In genomic region chr2:70161069-70161534, GRCh38 we compare ENCODE assay signal across 11 cellular contexts. TPM values are rescaled to one million over a fixed set of nuclear protein-coding genes. Genes with fewer than 3 reads are reported as not detected.
DNase-seq lines count a peak whose midpoint lies in the region; ATAC-seq and TF ChIP-seq lines count a peak whose summit lies in the region.
"Had no signal": no experiment of that assay in that cellular context is flagged by ENCODE, and none has a peak within 500 bp of the region (broad histone marks: within the 10 kb centered on the region; RNA-seq: fewer than 3 reads in every experiment).

No MANE protein-coding gene starts in this region.

- peak overlapping the region; percentile 22; the same call in 1 of the 2 replicates for H3K4me2 ChIP-seq in OCI-LY7 (ENCODE audit: low read length)

- CTCF ChIA-PET in OCI-LY7 (lab: Charles Lee; ENCODE audit: unreplicated experiment), result no interaction called here

- H3K9me2 ChIP-seq in OCI-LY7 (ENCODE audit: insufficient read depth, low read length), result no peaks in the 10 kb centered on the region

- POLR2A ChIA-PET in OCI-LY7 (lab: Charles Lee), result interaction anchor here (1.9 kb wide), 1 partner anchor 13 kb away, joined by 6 read pairs; no protein-coding TSS in a partner anchor

- no peak overlapping the region for H2AFZ ChIP-seq in OCI-LY7 (ENCODE audit: low read length)

- H3K4me1 ChIP-seq in OCI-LY7 (ENCODE audit: insufficient read depth, low read length, poor library complexity, severe bottlenecking), result peaks cover 12% of the 10 kb centered on the region

- H3K9me3 ChIP-seq in OCI-LY7 (ENCODE audit: low read length), result no peaks in the 10 kb centered on the region

- H3K4me3 Mint-ChIP-seq in activated CD4-positive, alpha-beta T cell treated with anti-CD3 and anti-CD28 coated beads, Interleukin-2, amount 10 ng/mL, durations not matched to agents 24 days and 14 days, result no peak overlapping the region
- H3K4me3 Mint-ChIP-seq: natural killer cell treated with Interleukin-12 subunit alpha and Interleukin-12 subunit beta and Interleukin-15 and Interleukin-18, amount 100 ng/mL, for 72 hours had no signal

- no peaks in the 10 kb centered on the region for H3K79me2 ChIP-seq in OCI-LY7 (ENCODE audit: insufficient read depth, low read depth, low read length)

- intact Hi-C loops in activated CD4-positive, alpha-beta T cell treated with anti-CD3 and anti-CD28 coated beads, Interleukin-2, amount 10 ng/mL, durations not matched to agents 24 days and 14 days (cut with micrococcal nuclease), result no loop called here
- intact Hi-C loops in OCI-LY7 (cut with micrococcal nuclease; ENCODE audit: unreplicated experiment), result no loop called here

- peak; percentile 59 for DNase-seq in activated CD4-positive, alpha-beta T cell treated with anti-CD3 and anti-CD28 coated beads, Interleukin-2, amount 10 ng/mL, durations not matched to agents 24 days and 14 days
- no peak for DNase-seq in activated CD4-positive, alpha-beta T cell treated with anti-CD3 and anti-CD28 coated beads, Interleukin-2, amount 50 U/mL, for 48 hours
- peak; percentile 54 for DNase-seq in OCI-LY7 (ENCODE audit: low spot score)
- peak; percentile 79 for DNase-seq in renal cortical epithelial cell (ENCODE audit: low read depth)
- DNase-seq in islet precursor cell, result no peak
- no peak for DNase-seq in T-helper 1 cell
- no peak for DNase-seq in stimulated activated CD4-positive, alpha-beta T cell treated with anti-CD3 and anti-CD28 coated beads, Interleukin-1b, Interleukin-23, amount 100 ng/mL, for 48 hours
- DNase-seq: ACHN, NCI-H510A had no signal

- H3K27me3 Mint-ChIP-seq in activated CD4-positive, alpha-beta T cell treated with anti-CD3 and anti-CD28 coated beads, Interleukin-2, amount 10 ng/mL, durations not matched to agents 24 days and 14 days, result no peaks in the 10 kb centered on the region
- H3K27me3 Mint-ChIP-seq: natural killer cell treated with Interleukin-12 subunit alpha and Interleukin-12 subunit beta and Interleukin-15 and Interleukin-18, amount 100 ng/mL, for 72 hours had no signal

- no peaks in the 10 kb centered on the region for H3K9me3 Mint-ChIP-seq in activated CD4-positive, alpha-beta T cell treated with anti-CD3 and anti-CD28 coated beads, Interleukin-2, amount 10 ng/mL, durations not matched to agents 24 days and 14 days
- H3K9me3 Mint-ChIP-seq: natural killer cell treated with Interleukin-12 subunit alpha and Interleukin-12 subunit beta and Interleukin-15 and Interleukin-18, amount 100 ng/mL, for 72 hours had no signal

- BruUV-seq in OCI-LY7 (replicated peaks; lab: Mats Ljungman, UMichigan), result no TSS peak

- H3K27ac Mint-ChIP-seq in activated CD4-positive, alpha-beta T cell treated with anti-CD3 and anti-CD28 coated beads, Interleukin-2, amount 10 ng/mL, durations not matched to agents 24 days and 14 days, result peak overlapping the region; percentile 64
- H3K27ac Mint-ChIP-seq: natural killer cell treated with Interleukin-12 subunit alpha and Interleukin-12 subunit beta and Interleukin-15 and Interleukin-18, amount 100 ng/mL, for 72 hours had no signal

- peaks cover 57% of the 10 kb centered on the region for H3K36me3 ChIP-seq in OCI-LY7 (ENCODE audit: insufficient read depth, low read length)

- no peaks in the 10 kb centered on the region for H4K20me1 ChIP-seq in OCI-LY7 (ENCODE audit: insufficient read depth, low read length)

- H3K4me3 ChIP-seq in OCI-LY7 (ENCODE audit: low read depth, low read length, poor library complexity, severe bottlenecking), result no peak overlapping the region

- H3K27ac ChIP-seq in OCI-LY7 (ENCODE audit: low read depth, low read length, poor library complexity, severe bottlenecking), result peak overlapping the region; percentile 45

- H3K4me1 Mint-ChIP-seq in activated CD4-positive, alpha-beta T cell treated with anti-CD3 and anti-CD28 coated beads, Interleukin-2, amount 10 ng/mL, durations not matched to agents 24 days and 14 days, result no peaks in the 10 kb centered on the region

- peak; percentile 69 for ATAC-seq in HG02852 (IDR thresholded peaks at IDR 0.05; ENCODE audit: unreplicated experiment)
- ATAC-seq: natural killer cell treated with Interleukin-12 subunit alpha and Interleukin-12 subunit beta and Interleukin-15 and Interleukin-18, amount 100 ng/mL, for 72 hours had no signal

- TF ChIP-seq CTCF in OCI-LY7 (conservative IDR thresholded peaks at IDR 0.05; ENCODE audit: low read length), result no peak

- peaks cover 22% of the 10 kb centered on the region for H3K36me3 Mint-ChIP-seq in activated CD4-positive, alpha-beta T cell treated with anti-CD3 and anti-CD28 coated beads, Interleukin-2, amount 10 ng/mL, durations not matched to agents 24 days and 14 days (ENCODE audit: low read depth)

RNA-seq across cellular contexts. Expression of gene C2orf42, which starts 29.7 kb away (rescaled TPM):
- 18.5 and 19.6 TPM in 2 replicates for total RNA-seq in activated CD4-positive, alpha-beta T cell treated with anti-CD3 and anti-CD28 coated beads, Interleukin-2, amount 10 ng/mL, durations not matched to agents 24 days and 14 days
- total RNA-seq in OCI-LY7 (2014; rRNA removed; shearing (Covaris generic)), result 24.5 and 26.8 TPM in 2 replicates
- total RNA-seq in OCI-LY7 (2022) (19.0 and 21.3 TPM in 2 replicates), renal cortical epithelial cell (8.9 and 20.8 TPM in 2 replicates)

Comparison
In these comparisons a context has a peak if more than half of its experiments do, and no peak if none do; other contexts are left out.
1. DNase-seq: peak in activated CD4-positive, alpha-beta T cell treated with anti-CD3 and anti-CD28 coated beads, Interleukin-2, amount 10 ng/mL, durations not matched to agents 24 days and 14 days (single experiment), OCI-LY7 (single experiment) and renal cortical epithelial cell (single experiment); none in activated CD4-positive, alpha-beta T cell treated with anti-CD3 and anti-CD28 coated beads, Interleukin-2, amount 50 U/mL, for 48 hours (0 of 2), islet precursor cell (single experiment), T-helper 1 cell (0 of 5) and stimulated activated CD4-positive, alpha-beta T cell treated with anti-CD3 and anti-CD28 coated beads, Interleukin-1b, Interleukin-23, amount 100 ng/mL, for 48 hours (single experiment).